18 cellular contexts compared by ENCODE assay signal in the genomic region with DNA sequence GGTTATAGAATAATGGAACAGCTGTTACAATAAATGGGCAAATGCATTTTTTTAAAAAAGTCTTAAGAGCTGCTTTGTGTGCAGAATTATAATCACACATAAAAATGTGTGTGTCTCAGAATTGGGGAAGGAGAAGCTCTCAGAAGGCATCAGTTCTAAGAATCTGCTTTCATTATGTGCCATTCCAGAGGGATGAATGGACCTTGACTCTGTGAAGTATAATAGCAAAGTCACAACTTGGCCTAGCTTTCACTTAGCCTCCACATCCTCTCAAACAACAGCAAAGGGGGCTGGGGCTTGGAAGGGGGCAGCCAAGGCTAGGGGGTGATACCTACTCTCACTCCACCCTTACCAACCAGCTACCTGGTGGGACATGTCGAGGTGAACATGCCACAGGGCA.
DNase-seq lines count a peak whose midpoint lies in the region; ATAC-seq lines count a peak whose summit lies in the region.
"Had no signal": no experiment of that assay in that cellular context is flagged by ENCODE, and none has a peak within 500 bp of the region (broad histone marks: within the 10 kb centered on the region; RNA-seq: fewer than 3 reads in every experiment).

No MANE protein-coding gene starts in this region.

- peaks cover 17% of the 10 kb centered on the region for H3F3A ChIP-seq in GM23248 (ENCODE audit: insufficient read depth)

- H3K4ac ChIP-seq in mesendoderm (ENCODE audit: low read depth, low read length) = no peak overlapping the region

- no peak overlapping the region for H2AFZ ChIP-seq in GM23248

- H3K4me1 ChIP-seq in GM23248 (ENCODE audit: insufficient read depth) (peaks cover 48% of the 10 kb centered on the region), mesendoderm (ENCODE audit: control insufficient read depth, low read depth, low read length) (peaks cover 6% of the 10 kb centered on the region)

- no peak overlapping the region for H2BK120ac ChIP-seq in mesendoderm (ENCODE audit: low read depth, low read length)

- no peaks in the 10 kb centered on the region for H3K9me3 ChIP-seq in GM23248 (ENCODE audit: low read depth)

- no peak overlapping the region for H4K8ac ChIP-seq in mesendoderm (ENCODE audit: low read depth, low read length)

- H3K27me3 Mint-ChIP-seq in activated T-helper 17 cell treated with anti-CD3 and anti-CD28 coated beads, Interleukin-2, amount 50 U/mL, for 72 hours = no peaks in the 10 kb centered on the region

- H3K27ac ChIP-seq in GM23248 (peak overlapping the region; percentile 9; the same call in 1 of the 2 replicates), mesendoderm (ENCODE audit: low read depth, low read length) (no peak overlapping the region)

- no peak overlapping the region for H3K56ac ChIP-seq in mesendoderm (ENCODE audit: low read length)

- H4K20me1 ChIP-seq in GM23248 (ENCODE audit: insufficient read depth) = no peaks in the 10 kb centered on the region

- 79 to 89% methylated on average over 1 of the region's 1 CpG for WGBS in GM23248 (ENCODE audit: low coverage in 1 of 2, low lambda C conversion rate in 2 of 2, missing lambda C conversion rate in 2 of 2), 2 experiments
- no CpG with 5 or more reads among the region's 1 CpG for WGBS in mesendoderm (ENCODE audit: extremely low coverage, insufficient coverage, low lambda C conversion rate)

- H3K79me1 ChIP-seq in mesendoderm (ENCODE audit: low read length) = no peaks in the 10 kb centered on the region

- H3K9me2 ChIP-seq in GM23248 (ENCODE audit: insufficient read depth) = no peaks in the 10 kb centered on the region

- H2BK5ac ChIP-seq in mesendoderm (ENCODE audit: low read length) = no peak overlapping the region

- no peak overlapping the region for H4K5ac ChIP-seq in mesendoderm (ENCODE audit: low read length)

- no peak for ATAC-seq in activated T-helper 17 cell treated with anti-CD3 and anti-CD28 coated beads, Interleukin-2, amount 50 U/mL, for 72 hours (replicated peaks)
- ATAC-seq: K562 had no signal

- DNase-seq in AG08395 (ENCODE audit: low spot score) (peak; percentile 33), GM23248 (peak; percentile 75), mesendoderm (no peak), dedifferentiated amniotic fluid mesenchymal stem cell (ENCODE audit: extremely low spot score) (no peak), iPS-NIHi7 (ENCODE audit: extremely low spot score) (no peak), dermis blood vessel endothelial cell (no peak)
- DNase-seq in stimulated activated naive CD4-positive, alpha-beta T cell treated with Interleukin-2 at 50 U/mL for 16 hours (lab: John Stamatoyannopoulos, UW) = no peak
- DNase-seq: 8988T; CD4-positive, alpha-beta memory T cell; DMS153; MV-4-11; NCI-H187; NCI-H2107; NCI-H510A treated with DMSO at 0.1 percent for 48 hours; NCI-H774; SHP77 had no signal

- H2BK15ac ChIP-seq in mesendoderm (replicated peaks; ENCODE audit: low read depth) = peak overlapping the region; percentile 79

- in situ Hi-C loops in GM23248 (cut with MboI) = loop anchor here (10.0 kb wide), 1 partner anchor 762 kb away; no protein-coding TSS in a partner anchor

- peak overlapping the region; percentile 88 for H3K27ac Mint-ChIP-seq in activated T-helper 17 cell treated with anti-CD3 and anti-CD28 coated beads, Interleukin-2, amount 50 U/mL, for 72 hours

- peak overlapping the region; percentile 84 for H2AK5ac ChIP-seq in mesendoderm (ENCODE audit: low read length)

- peak overlapping the region; percentile 53 for H3K18ac ChIP-seq in mesendoderm (ENCODE audit: low read length)

- H3K36me3 ChIP-seq in GM23248 (ENCODE audit: low read depth) (no peaks in the 10 kb centered on the region), mesendoderm (ENCODE audit: control insufficient read depth, insufficient read depth, low read length) (no peaks in the 10 kb centered on the region)

- H3K4me3 ChIP-seq in GM23248 (no peak overlapping the region), mesendoderm (ENCODE audit: low read length) (no peak overlapping the region)
- H3K4me3 ChIP-seq: K562 had no signal

- H3K23ac ChIP-seq in mesendoderm (ENCODE audit: low read length) = no peak overlapping the region

- H3K27me3 ChIP-seq in GM23248 (replicated peaks; ENCODE audit: insufficient read depth) = no peaks in the 10 kb centered on the region
- H3K27me3 ChIP-seq in mesendoderm (ENCODE audit: insufficient read depth, low read length, poor library complexity) = no peaks in the 10 kb centered on the region

- no peak overlapping the region for H3K9ac ChIP-seq in GM23248
- H3K9ac ChIP-seq in mesendoderm (ENCODE audit: low read length) = no peak overlapping the region

- H3K4me3 Mint-ChIP-seq in activated T-helper 17 cell treated with anti-CD3 and anti-CD28 coated beads, Interleukin-2, amount 50 U/mL, for 72 hours = no peak overlapping the region
- H3K4me3 Mint-ChIP-seq: CD4-positive, alpha-beta memory T cell had no signal

- H3K4me1 Mint-ChIP-seq in activated T-helper 17 cell treated with anti-CD3 and anti-CD28 coated beads, Interleukin-2, amount 50 U/mL, for 72 hours = peaks cover 13% of the 10 kb centered on the region

- H3K36me3 Mint-ChIP-seq in activated T-helper 17 cell treated with anti-CD3 and anti-CD28 coated beads, Interleukin-2, amount 50 U/mL, for 72 hours (ENCODE audit: low read depth) = no peaks in the 10 kb centered on the region
- H3K36me3 Mint-ChIP-seq: CD4-positive, alpha-beta memory T cell had no signal

- peak overlapping the region; percentile 37 for H3K4me2 ChIP-seq in GM23248 (ENCODE audit: unreplicated experiment)
- H3K4me2 ChIP-seq in mesendoderm (ENCODE audit: low read length) = no peak overlapping the region

- H3K79me2 ChIP-seq in GM23248 (ENCODE audit: insufficient read depth) (no peaks in the 10 kb centered on the region), mesendoderm (ENCODE audit: control insufficient read depth, insufficient read depth, low read length) (no peaks in the 10 kb centered on the region)

- peaks cover 4% of the 10 kb centered on the region for H3K9me3 Mint-ChIP-seq in activated T-helper 17 cell treated with anti-CD3 and anti-CD28 coated beads, Interleukin-2, amount 50 U/mL, for 72 hours

Comparison
In these comparisons a context has a peak if more than half of its experiments do, and no peak if none do; other contexts are left out.
1. DNase-seq: peak in AG08395 (single experiment) and GM23248 (single experiment); none in mesendoderm (single experiment), dedifferentiated amniotic fluid mesenchymal stem cell (single experiment), iPS-NIHi7 (single experiment), stimulated activated naive CD4-positive, alpha-beta T cell treated with Interleukin-2 at 50 U/mL for 16 hours (single experiment) and dermis blood vessel endothelial cell (single experiment).